21 cellular contexts compared by ENCODE assay signal in genomic region chr11:1122356-1123002, GRCh38. TPM values are rescaled to one million over a fixed set of nuclear protein-coding genes. Genes with fewer than 3 reads are reported as not detected.
DNase-seq lines count a peak whose midpoint lies in the region; ATAC-seq and TF ChIP-seq lines count a peak whose summit lies in the region.
"Had no signal": no experiment of that assay in that cellular context is flagged by ENCODE, and none has a peak within 500 bp of the region (broad histone marks: within the 10 kb centered on the region; RNA-seq: fewer than 3 reads in every experiment).

No MANE protein-coding gene starts in this region.

- H3K27ac Mint-ChIP-seq in type B pancreatic cell, result no peak overlapping the region
- H3K27ac Mint-ChIP-seq: activated naive CD8-positive, alpha-beta T cell treated with anti-CD3 and anti-CD28 coated beads for 36 hours had no signal

- no peak overlapping the region for H3K4me2 ChIP-seq in osteoblast (ENCODE audit: insufficient read depth, low read length)

- intact Hi-C loops in cardiac septum (cut with DNase I), result no loop called here
- intact Hi-C loops in adrenal gland (cut with DNase I), result no loop called here

- TF ChIP-seq POLR2A in adrenal gland (IDR thresholded peaks at IDR 0.05), result no peak

- no peaks in the 10 kb centered on the region for H3K9me3 Mint-ChIP-seq in type B pancreatic cell

- H3K4me1 Mint-ChIP-seq in type B pancreatic cell (ENCODE audit: unreplicated experiment), result no peaks in the 10 kb centered on the region
- H3K4me1 Mint-ChIP-seq: activated naive CD8-positive, alpha-beta T cell treated with anti-CD3 and anti-CD28 coated beads for 36 hours; central memory CD8-positive, alpha-beta T cell had no signal

- peak; percentile 59 for DNase-seq in cardiac septum (ENCODE audit: low spot score)
- DNase-seq in right atrium auricular region (ENCODE audit: low spot score), result no peak
- peak in 5 of 7 donors; percentile 6 to 21 (median 7) for DNase-seq in adrenal gland
- DNase-seq in osteoblast (ENCODE audit: insufficient read length, low spot score, missing footprints), result peak; percentile 48
- peak; percentile 66 for DNase-seq in type B pancreatic cell (ENCODE audit: extremely low spot score, unreplicated experiment)
- no peak for DNase-seq in COLO668 (lab: John Stamatoyannopoulos, UW; ENCODE audit: unreplicated experiment)
- no peak for DNase-seq in cerebellum (ENCODE audit: low spot score)
- DNase-seq: activated naive CD8-positive, alpha-beta T cell treated with anti-CD3 and anti-CD28 coated beads for 36 hours; naive B cell; NCI-H1105; NCI-H2029; nucleus accumbens; SHP77; stimulated activated CD4-positive, alpha-beta T cell treated with anti-CD3 and anti-CD28 coated beads, Interleukin-4, amount 100 ng/mL, for 4 hours; stimulated activated naive CD4-positive, alpha-beta T cell treated with Interleukin-2 at 50 U/mL for 16 hours had no signal

- H4K20me1 ChIP-seq in osteoblast (ENCODE audit: insufficient read depth, low read length), result no peaks in the 10 kb centered on the region

- TF ChIP-seq CTCF in right atrium auricular region (IDR thresholded peaks at IDR 0.05) (no peak), adrenal gland (IDR thresholded peaks at IDR 0.05) (no peak), osteoblast (IDR thresholded peaks at IDR 0.05; ENCODE audit: extremely low read depth, low read depth, low read length) (no peak), type B pancreatic cell (conservative IDR thresholded peaks at IDR 0.05) (no peak)

- H3K27ac ChIP-seq in right atrium auricular region, result no peak overlapping the region
- no peak overlapping the region for H3K27ac ChIP-seq in adrenal gland
- H3K27ac ChIP-seq in osteoblast (ENCODE audit: low read depth, low read length), result no peak overlapping the region
- H3K27ac ChIP-seq: tibial nerve had no signal

- H3K27me3 Mint-ChIP-seq in type B pancreatic cell, result peaks cover 12% of the 10 kb centered on the region

- H3K36me3 Mint-ChIP-seq in type B pancreatic cell, result no peaks in the 10 kb centered on the region

- no peak overlapping the region for H2AFZ ChIP-seq in osteoblast (ENCODE audit: low read length)

- H3K4me1 ChIP-seq in right atrium auricular region (no peaks in the 10 kb centered on the region), adrenal gland (replicated peaks in 1 of 2) (no peaks in the 10 kb centered on the region), osteoblast (ENCODE audit: insufficient read depth, low read length) (no peaks in the 10 kb centered on the region)
- H3K4me1 ChIP-seq: tibial nerve had no signal

- no peak overlapping the region for H3K4me3 Mint-ChIP-seq in type B pancreatic cell
- H3K4me3 Mint-ChIP-seq: activated naive CD8-positive, alpha-beta T cell treated with anti-CD3 and anti-CD28 coated beads for 36 hours; central memory CD8-positive, alpha-beta T cell; naive B cell had no signal

- H3K27me3 ChIP-seq in right atrium auricular region, result no peaks in the 10 kb centered on the region
- H3K27me3 ChIP-seq in adrenal gland, result no peaks in the 10 kb centered on the region
- peaks cover 16% of the 10 kb centered on the region for H3K27me3 ChIP-seq in osteoblast (ENCODE audit: insufficient read depth, low read length)

- H3K79me2 ChIP-seq in osteoblast (ENCODE audit: insufficient read depth, low read length), result no peaks in the 10 kb centered on the region

- no peak for ATAC-seq in GM19467 (IDR thresholded peaks at IDR 0.05; ENCODE audit: unreplicated experiment)

- H3K36me3 ChIP-seq in right atrium auricular region, result no peaks in the 10 kb centered on the region
- no peaks in the 10 kb centered on the region for H3K36me3 ChIP-seq in adrenal gland (replicated peaks in 1 of 2)
- H3K36me3 ChIP-seq in osteoblast (ENCODE audit: insufficient read depth, low read length), result no peaks in the 10 kb centered on the region
- H3K36me3 ChIP-seq: tibial nerve had no signal

- 75 to 79% (median 79%) methylated on average over 7 to 16 of the region's 16 CpGs for WGBS in adrenal gland, 4 donors

- H3K9me3 ChIP-seq in right atrium auricular region (no peaks in the 10 kb centered on the region), adrenal gland (replicated peaks in 1 of 3) (no peaks in the 10 kb centered on the region), osteoblast (ENCODE audit: low read depth, low read length) (no peaks in the 10 kb centered on the region)
- H3K9me3 ChIP-seq: tibial nerve had no signal

- no peak overlapping the region for H3K4me3 ChIP-seq in right atrium auricular region
- H3K4me3 ChIP-seq in adrenal gland, result no peak overlapping the region
- no peak overlapping the region for H3K4me3 ChIP-seq in osteoblast (ENCODE audit: insufficient read depth, low read length)
- H3K4me3 ChIP-seq: tibial nerve had no signal

RNA-seq across cellular contexts. Expression of gene MUC5AC, which starts 35.3 kb away (rescaled TPM):
- not detected for total RNA-seq in cardiac septum
- total RNA-seq in right atrium auricular region, result not detected
- total RNA-seq in adrenal gland, result under 1 TPM in 1 of 8 donors, not detected in 7; under 0.01 TPM
- under 1 TPM in 1 of 3 donors, not detected in 2; under 0.01 TPM for polyA plus RNA-seq in adrenal gland
- total RNA-seq in osteoblast, result not detected in 2 replicates
- 0.10 and 1.4 TPM in 2 replicates for total RNA-seq in type B pancreatic cell (ENCODE audit: low replicate concordance)
- total RNA-seq in cerebellum, result under 0.01 TPM
- total RNA-seq: activated naive CD8-positive, alpha-beta T cell treated with anti-CD3 and anti-CD28 coated beads for 36 hours; astrocyte; dermis microvascular lymphatic vessel endothelial cell; mesenteric fat pad; tibial nerve had no signal

RNA-seq across cellular contexts. Expression of gene MUC2, which starts 47.8 kb away (rescaled TPM):
- total RNA-seq in cardiac septum (0.03 TPM), right atrium auricular region (not detected), adrenal gland (under 1 TPM in 4 of 8 donors, not detected in 4; 0.04 to 0.31 (median 0.20) TPM), osteoblast (not detected in 2 replicates), type B pancreatic cell (ENCODE audit: low replicate concordance) (1.5 and 2.7 TPM in 2 replicates), cerebellum (1.5 TPM)
- under 1 TPM in 1 of 3 donors, not detected in 2; under 0.01 TPM for polyA plus RNA-seq in adrenal gland
- total RNA-seq: activated naive CD8-positive, alpha-beta T cell treated with anti-CD3 and anti-CD28 coated beads for 36 hours; astrocyte; dermis microvascular lymphatic vessel endothelial cell; tibial nerve had no signal

Comparison
In these comparisons a context has a peak if more than half of its experiments do, and no peak if none do; other contexts are left out.
1. DNase-seq: peak in cardiac septum (single experiment), adrenal gland (5 of 7), osteoblast (single experiment) and type B pancreatic cell (single experiment); none in right atrium auricular region (single experiment), COLO668 (single experiment) and cerebellum (single experiment).